In genomic region chr7:8425223-8425622, GRCh38 we compare ENCODE assay signal across 38 cellular contexts. TPM values are rescaled to one million over a fixed set of nuclear protein-coding genes. Genes with fewer than 3 reads are reported as not detected.
"Had no signal": no experiment of that assay in that cellular context is flagged by ENCODE, and none has a peak within 500 bp of the region (broad histone marks: within the 10 kb centered on the region; RNA-seq: fewer than 3 reads in every experiment).

No MANE protein-coding gene starts in this region.

- H3K27me3 ChIP-seq: adrenal gland, ascending aorta, body of pancreas, brain microvascular endothelial cell had no signal

- DNase-seq: activated effector memory CD4-positive, alpha-beta T cell treated with anti-CD3 and anti-CD28 coated beads, Interleukin-2, amount 50 U/mL, for 16 hours; activated effector memory CD4-positive, alpha-beta T cell treated with Interleukin-2 at 50 U/mL for 16 hours; activated gamma-delta T cell; activated gamma-delta T cell treated with Interleukin-2 at 50 U/mL for 16 hours; activated naive CD4-positive, alpha-beta T cell; activated naive CD4-positive, alpha-beta T cell treated with anti-CD3 and anti-CD28 coated beads for 36 hours; activated naive CD4-positive, alpha-beta T cell treated with anti-CD3 and anti-CD28 coated beads, Interleukin-2, amount 10 ng/mL, durations not matched to agents 7 days and 5 days; activated naive CD4-positive, alpha-beta T cell treated with anti-CD3 and anti-CD28 coated beads, Interleukin-2, amount 50 U/mL, for 16 hours; activated naive CD4-positive, alpha-beta T cell treated with Interleukin-2 at 50 U/mL for 16 hours; activated naive CD8-positive, alpha-beta T cell treated with anti-CD3 and anti-CD28 coated beads for 36 hours; activated naive CD8-positive, alpha-beta T cell treated with anti-CD3 and anti-CD28 coated beads, Interleukin-2, amount 10 ng/mL, durations not matched to agents 7 days and 5 days; activated naive CD8-positive, alpha-beta T cell treated with anti-CD3 and anti-CD28 coated beads, Interleukin-2, amount 50 U/mL, for 24 hours; activated T-cell treated with anti-CD3 and anti-CD28 coated beads, Interleukin-2, amount 50 U/mL, for 24 hours; activated T-cell treated with anti-CD3 and anti-CD28 coated beads, Interleukin-2, amount 50 U/mL, for 4 hours; activated T-cell treated with anti-CD3 and anti-CD28 coated beads, Interleukin-2, amount 50 U/mL, for 48 hours; activated T-cell treated with anti-CD3 and anti-CD28 coated beads, Interleukin-2, amount 50 U/mL, for 72 hours; adrenal gland; amniotic stem cell; amygdala; anterior cingulate cortex; aorta; body of pancreas; brain microvascular endothelial cell; caudate nucleus; central memory CD4-positive, alpha-beta T cell; cerebellar nuclear complex had no signal

- ATAC-seq: activated naive CD4-positive, alpha-beta T cell treated with anti-CD3 and anti-CD28 coated beads, Interleukin-2, amount 50 U/mL, for 72 hours; activated naive CD8-positive, alpha-beta T cell treated with anti-CD3 and anti-CD28 coated beads, Interleukin-2, amount 50 U/mL, for 24 hours; activated T-cell treated with anti-CD3 and anti-CD28 coated beads, Interleukin-2, amount 50 U/mL, for 4 hours; activated T-cell treated with anti-CD3 and anti-CD28 coated beads, Interleukin-2, amount 50 U/mL, for 72 hours; activated T-helper 17 cell treated with anti-CD3 and anti-CD28 coated beads, Interleukin-2, amount 50 U/mL, for 72 hours; body of pancreas had no signal

- H3K36me3 ChIP-seq: adrenal gland, ascending aorta, brain microvascular endothelial cell, breast epithelium, cardiac muscle cell had no signal

- H3K4me3 ChIP-seq: adrenal gland, ascending aorta, body of pancreas, breast epithelium, cardiac muscle cell had no signal

- H3K27ac ChIP-seq: adrenal gland, ascending aorta, body of pancreas, brain microvascular endothelial cell, breast epithelium, cardiac muscle cell had no signal

- H3K4me1 ChIP-seq: adrenal gland, ascending aorta, body of pancreas, breast epithelium had no signal

- FAIRE-seq: astrocyte, bronchial epithelial cell had no signal

- H3K9me3 ChIP-seq: adrenal gland, ascending aorta, body of pancreas, breast epithelium had no signal

RNA-seq across cellular contexts. Expression of gene NXPH1, which starts 8.2 kb away (rescaled TPM):
- total RNA-seq: activated naive CD4-positive, alpha-beta T cell treated with anti-CD3 and anti-CD28 coated beads for 36 hours; activated naive CD4-positive, alpha-beta T cell treated with anti-CD3 and anti-CD28 coated beads, Interleukin-2, amount 50 U/mL, for 72 hours; activated naive CD8-positive, alpha-beta T cell treated with anti-CD3 and anti-CD28 coated beads for 36 hours; activated naive CD8-positive, alpha-beta T cell treated with anti-CD3 and anti-CD28 coated beads, Interleukin-2, amount 10 ng/mL, durations not matched to agents 7 days and 5 days; activated T-cell treated with anti-CD3 and anti-CD28 coated beads, Interleukin-2, amount 50 U/mL, for 72 hours; activated T-helper 1 cell treated with anti-CD3 and anti-CD28 coated beads, Interleukin-12 subunit alpha, Interleukin-12 subunit beta, Interleukin-2, Interleukin-4 antibody, amounts not matched to agents 30 ng/mL and 10 ng/mL and 1 ng/mL, durations not matched to agents 14 hours and 24 hours and 36 hours; activated T-helper 17 cell treated with anti-CD3 and anti-CD28 coated beads, Interleukin-2, amount 50 U/mL, for 72 hours; activated T-helper 2 cell treated with anti-CD3 and anti-CD28 coated beads, Interferon-gamma antibody, Interleukin-2, Interleukin-4, amounts not matched to agents 10 μg/mL and 5 μg/mL and 100 μg/mL, durations not matched to agents 14 hours and 24 hours and 36 hours; aorta; body of pancreas; bronchial epithelial cell; cardiac septum; chondrocyte had no signal
- polyA plus RNA-seq: adipose tissue, aorta had no signal
